Comparison of ENCODE assay signal across 11 cellular contexts in genomic region chr4:29081230-29081955, GRCh38.
DNase-seq lines count a peak whose midpoint lies in the region; ATAC-seq, FAIRE-seq and TF ChIP-seq lines count a peak whose summit lies in the region.
"Had no signal": no experiment of that assay in that cellular context is flagged by ENCODE, and none has a peak within 500 bp of the region (broad histone marks: within the 10 kb centered on the region; RNA-seq: fewer than 3 reads in every experiment).

No MANE protein-coding gene starts in this region.

- H3K4me1 ChIP-seq in heart right ventricle (no peaks in the 10 kb centered on the region), endothelial cell of umbilical vein (ENCODE audit: control insufficient read depth, extremely low read depth, insufficient read depth, low read length) (no peaks in the 10 kb centered on the region), ovary (ENCODE audit: insufficient read depth) (no peaks in the 10 kb centered on the region)

- ATAC-seq in heart right ventricle = no peak
- no peak for ATAC-seq in Right ventricle myocardium inferior
- no peak for ATAC-seq in GM21360 (IDR thresholded peaks at IDR 0.05; ENCODE audit: unreplicated experiment)
- ATAC-seq: activated T-cell treated with anti-CD3 and anti-CD28 coated beads, Interleukin-2, amount 50 U/mL, for 4 hours had no signal

- H3K9me3 ChIP-seq in heart right ventricle = no peaks in the 10 kb centered on the region
- H3K9me3 ChIP-seq in endothelial cell of umbilical vein (replicated peaks; ENCODE audit: control insufficient read depth, insufficient read depth, low read length) = no peaks in the 10 kb centered on the region
- H3K9me3 ChIP-seq in ovary = no peaks in the 10 kb centered on the region
- H3K9me3 ChIP-seq: BLaER1 treated with 17β-estradiol and CSF1 and Interleukin-3, amounts not matched to agents 10 nM and 100 nM had no signal

- DNase-seq in heart right ventricle (no peak), Right ventricle myocardium inferior (ENCODE audit: missing footprints) (no peak), OCI-M1 (lab: John Stamatoyannopoulos, UW) (peak; percentile 49), endothelial cell of umbilical vein (ENCODE audit: low read depth, low spot score) (peak; percentile 65), stromal cell of bone marrow (ENCODE audit: low read depth) (peak; percentile 1), ovary (no peak), CD14-positive monocyte (ENCODE audit: low spot score) (no peak)
- DNase-seq: activated T-cell treated with anti-CD3 and anti-CD28 coated beads, Interleukin-2, amount 50 U/mL, for 4 hours; nephron progenitor cell had no signal

- no peaks in the 10 kb centered on the region for H3K9me1 ChIP-seq in endothelial cell of umbilical vein (replicated peaks; ENCODE audit: control insufficient read depth, extremely low read depth, insufficient read depth, low read length)

- H4K20me1 ChIP-seq in endothelial cell of umbilical vein (replicated peaks; ENCODE audit: control insufficient read depth, extremely low read depth, insufficient read depth, low read length) = no peaks in the 10 kb centered on the region
- H4K20me1 ChIP-seq: BLaER1 treated with 17β-estradiol and CSF1 and Interleukin-3, amounts not matched to agents 10 nM and 100 nM had no signal

- H3K9ac ChIP-seq in endothelial cell of umbilical vein (replicated peaks; ENCODE audit: extremely low read depth, insufficient read depth, low read length) = no peak overlapping the region
- H3K9ac ChIP-seq: BLaER1 treated with 17β-estradiol and CSF1 and Interleukin-3, amounts not matched to agents 10 nM and 100 nM had no signal

- dilution Hi-C loops in endothelial cell of umbilical vein (cut with MboI; ENCODE audit: extremely low pct_ligation_motif_present, low sequenced_read_pairs) = no loop called here

- no peak for TF ChIP-seq EP300 in ovary (IDR thresholded peaks at IDR 0.05)

- no peak overlapping the region for H3K27ac Mint-ChIP-seq in CD14-positive monocyte
- H3K27ac Mint-ChIP-seq: nephron progenitor cell had no signal

- H3K36me3 Mint-ChIP-seq in CD14-positive monocyte = no peaks in the 10 kb centered on the region

- POLR2A ChIA-PET in endothelial cell of umbilical vein (lab: Charles Lee) = no interaction called here

- BruUV-seq in endothelial cell of umbilical vein (replicated peaks; lab: Mats Ljungman, UMichigan) = no TSS peak

- no peaks in the 10 kb centered on the region for H3K9me3 Mint-ChIP-seq in CD14-positive monocyte
- H3K9me3 Mint-ChIP-seq: nephron progenitor cell had no signal

- no peak overlapping the region for H3K4me3 ChIP-seq in heart right ventricle
- H3K4me3 ChIP-seq in endothelial cell of umbilical vein (replicated peaks in 1 of 3; ENCODE audit: insufficient read depth in 1 of 3, low read depth in 1 of 3, low read length in 3 of 3) = no peak overlapping the region
- H3K4me3 ChIP-seq in ovary = no peak overlapping the region
- H3K4me3 ChIP-seq: BLaER1 treated with 17β-estradiol and CSF1 and Interleukin-3, amounts not matched to agents 10 nM and 100 nM had no signal

- H3K27ac ChIP-seq in heart right ventricle (no peak overlapping the region), endothelial cell of umbilical vein (ENCODE audit: insufficient read depth, low read depth, low read length) (no peak overlapping the region), ovary (no peak overlapping the region)
- H3K27ac ChIP-seq: BLaER1 treated with 17β-estradiol and CSF1 and Interleukin-3, amounts not matched to agents 10 nM and 100 nM had no signal

- no peaks in the 10 kb centered on the region for H3K4me1 Mint-ChIP-seq in CD14-positive monocyte
- H3K4me1 Mint-ChIP-seq: nephron progenitor cell had no signal

- 70 to 75% methylated on average over 5 of the region's 5 CpGs for WGBS in heart right ventricle, 2 donors
- WGBS in ovary, 3 donors = 58 to 65% (median 60%) methylated on average over 5 of the region's 5 CpGs

- no peaks in the 10 kb centered on the region for H3K27me3 ChIP-seq in heart right ventricle
- H3K27me3 ChIP-seq in endothelial cell of umbilical vein (ENCODE audit: control insufficient read depth in 2 of 2, insufficient read depth in 2 of 2, low read length in 2 of 2) = no peaks in the 10 kb centered on the region
- no peaks in the 10 kb centered on the region for H3K27me3 ChIP-seq in ovary
- H3K27me3 ChIP-seq: BLaER1 treated with 17β-estradiol and CSF1 and Interleukin-3, amounts not matched to agents 10 nM and 100 nM had no signal

- H3K4me3 Mint-ChIP-seq in CD14-positive monocyte = no peak overlapping the region
- H3K4me3 Mint-ChIP-seq: activated T-cell treated with anti-CD3 and anti-CD28 coated beads, Interleukin-2, amount 50 U/mL, for 4 hours; nephron progenitor cell had no signal

- intact Hi-C loops in heart right ventricle (cut with DNase I) (no loop called here), Right ventricle myocardium inferior (cut with DNase I) (no loop called here), endothelial cell of umbilical vein (cut with micrococcal nuclease) (loop anchor here (1.0 to 10.0 kb wide), 4 partner anchors 196 to 857 kb away; no protein-coding TSS in a partner anchor), ovary (cut with DNase I) (no loop called here), CD14-positive monocyte (cut with micrococcal nuclease) (no loop called here)

- TF ChIP-seq CTCF in heart right ventricle (IDR thresholded peaks at IDR 0.05) = peak in 6 of 9 donors; percentile 16 to 44 (median 22)
- TF ChIP-seq CTCF in endothelial cell of umbilical vein (IDR thresholded peaks at IDR 0.05; ENCODE audit: extremely low read depth in 1 of 2, insufficient read depth in 1 of 2, low read depth in 1 of 2, low read length in 2 of 2) = peak; percentile 26
- TF ChIP-seq CTCF in ovary (IDR thresholded peaks at IDR 0.05) = no peak
- no peak for TF ChIP-seq CTCF in CD14-positive monocyte (IDR thresholded peaks at IDR 0.05)

- no peaks in the 10 kb centered on the region for H3K79me2 ChIP-seq in endothelial cell of umbilical vein (ENCODE audit: control insufficient read depth, insufficient read depth, low read length)

- H3K36me3 ChIP-seq in heart right ventricle = no peaks in the 10 kb centered on the region
- no peaks in the 10 kb centered on the region for H3K36me3 ChIP-seq in endothelial cell of umbilical vein (ENCODE audit: control insufficient read depth in 2 of 2, extremely low read depth in 1 of 2, insufficient read depth in 2 of 2, low read length in 2 of 2)
- no peaks in the 10 kb centered on the region for H3K36me3 ChIP-seq in ovary
- H3K36me3 ChIP-seq: BLaER1 treated with 17β-estradiol and CSF1 and Interleukin-3, amounts not matched to agents 10 nM and 100 nM had no signal

- peak; percentile 12 for FAIRE-seq in endothelial cell of umbilical vein (lab: Jason Lieb, UNC)

- no peaks in the 10 kb centered on the region for H3K27me3 Mint-ChIP-seq in CD14-positive monocyte (ENCODE audit: low read depth in 3 of 3)

- no peak overlapping the region for H2AFZ ChIP-seq in endothelial cell of umbilical vein (ENCODE audit: low read depth, low read length)

- no peak overlapping the region for H3K4me2 ChIP-seq in endothelial cell of umbilical vein (ENCODE audit: insufficient read depth, low read length)
- H3K4me2 ChIP-seq: BLaER1 treated with 17β-estradiol and CSF1 and Interleukin-3, amounts not matched to agents 10 nM and 100 nM had no signal

- TF ChIP-seq POLR2A in endothelial cell of umbilical vein (IDR thresholded peaks at IDR 0.05; ENCODE audit: low read depth, low read length) (no peak), ovary (IDR thresholded peaks at IDR 0.05) (no peak)

- CTCF ChIA-PET in endothelial cell of umbilical vein (lab: Charles Lee) = interaction anchor here (1.0 to 1.2 kb wide), 2 partner anchors 197 to 341 kb away, joined by 3 to 4 read pairs; no protein-coding TSS in a partner anchor

TF ChIP-seq in endothelial cell of umbilical vein, 7 proteins besides CTCF, POLR2A, EP300 and RAD21:
- TF ChIP-seq JUN (IDR thresholded peaks at IDR 0.05; ENCODE audit: borderline replicate concordance, insufficient read depth, insufficient read length, low read depth) = no peak
- TF ChIP-seq POLR2AphosphoS5 (IDR thresholded peaks at IDR 0.05; ENCODE audit: insufficient read depth, low read depth, low read length) = no peak
- no peak for TF ChIP-seq EZH2 (IDR thresholded peaks at IDR 0.05; ENCODE audit: borderline replicate concordance, low read depth, low read length, severe bottlenecking)
- no peak for TF ChIP-seq MAX (IDR thresholded peaks at IDR 0.05; ENCODE audit: insufficient read depth, insufficient read length)
- TF ChIP-seq GATA2 (IDR thresholded peaks at IDR 0.05; ENCODE audit: insufficient read depth, insufficient read length, low read depth, low read length) = no peak
- TF ChIP-seq FOS (IDR thresholded peaks at IDR 0.05; ENCODE audit: borderline replicate concordance, insufficient read depth, low read length) = no peak
- TF ChIP-seq MYC (IDR thresholded peaks at IDR 0.05; ENCODE audit: low read depth, low read length) = no peak

Comparison
In these comparisons a context has a peak if more than half of its experiments do, and no peak if none do; other contexts are left out.
1. DNase-seq: peak in OCI-M1 (single experiment), endothelial cell of umbilical vein (single experiment) and stromal cell of bone marrow (single experiment); none in heart right ventricle (0 of 2), Right ventricle myocardium inferior (single experiment), ovary (0 of 5) and CD14-positive monocyte (single experiment).
2. CTCF ChIP-seq: peak in heart right ventricle (6 of 9) and endothelial cell of umbilical vein (2 of 2); none in ovary (0 of 3) and CD14-positive monocyte (single experiment).